ENCODE assay signal across 8 cellular contexts in the genomic region with DNA sequence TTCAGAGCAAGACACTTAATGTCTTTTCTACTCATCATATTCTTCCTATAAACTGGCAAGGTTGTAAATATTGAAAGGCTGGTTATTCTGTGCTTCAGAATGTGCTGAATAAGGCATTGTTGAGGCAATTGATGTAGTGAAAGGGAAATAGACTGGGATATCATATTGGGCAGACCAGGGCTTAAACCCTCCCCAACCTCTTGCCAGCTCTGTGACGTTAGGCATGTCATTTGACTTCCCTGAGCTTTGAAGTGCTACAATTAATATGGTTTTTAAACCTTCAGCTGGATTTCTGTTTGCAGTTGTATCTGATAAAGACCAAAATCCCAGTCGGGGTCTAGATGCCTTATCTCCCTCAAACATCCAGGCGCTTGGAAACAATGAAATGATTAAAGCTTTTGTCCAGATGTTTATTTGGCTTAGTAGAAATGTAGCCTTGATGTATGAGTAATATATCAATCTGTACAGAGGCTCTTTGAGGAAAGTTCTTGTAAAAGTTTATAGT.
DNase-seq lines count a peak whose midpoint lies in the region; ATAC-seq, FAIRE-seq and TF ChIP-seq lines count a peak whose summit lies in the region.

No MANE protein-coding gene starts in this region.

- H2BK5ac ChIP-seq in H1 (ENCODE audit: low read depth, low read length) = peak overlapping the region; percentile 4; the same call in 1 of the 2 replicates

- H3K9me3 ChIP-seq in H1 (ENCODE audit: insufficient read depth in 2 of 2, low read depth in 1 of 2, low read length in 1 of 2) (no peaks in the 10 kb centered on the region), smooth muscle cell (replicated peaks; ENCODE audit: low read depth) (no peaks in the 10 kb centered on the region)

- FAIRE-seq in H1 (lab: Jason Lieb, UNC) = no peak

- CTCF ChIA-PET in H1 (lab: Charles Lee; ENCODE audit: partially characterized antibody) (interaction anchor here (0.6 to 8.3 kb wide), 41 partner anchors 9 to 394 kb away, joined by 3 to 72 read pairs (median 6); no protein-coding TSS in a partner anchor), WTC11 (lab: Charles Lee) (interaction anchor here (0.5 to 3.3 kb wide), 10 partner anchors 16 to 180 kb away, joined by 3 to 38 read pairs (median 3); no protein-coding TSS in a partner anchor)

- H3K27me3 Mint-ChIP-seq in activated CD4-positive, alpha-beta T cell treated with anti-CD3 and anti-CD28 coated beads, Interleukin-2, amount 10 ng/mL, durations not matched to agents 24 days and 14 days = peaks cover 22% of the 10 kb centered on the region
- H3K27me3 Mint-ChIP-seq in WTC11 (ENCODE audit: low read depth) = no peaks in the 10 kb centered on the region

- 0 out of 4 replicates have a peak, but pooled peaks cover 0 to 12% of the 10 kb centered on the region in 2 experiments for H3K79me2 ChIP-seq in H1 (ENCODE audit: control insufficient read depth in 1 of 2, insufficient read depth in 2 of 2, low read length in 2 of 2)
- H3K79me2 ChIP-seq in smooth muscle cell (ENCODE audit: low read depth) = no peaks in the 10 kb centered on the region

- ATAC-seq in WTC11 (no peak), HG03378 (IDR thresholded peaks at IDR 0.05; ENCODE audit: unreplicated experiment) (no peak)

- peaks cover 6% of the 10 kb centered on the region for H3K4me1 Mint-ChIP-seq in activated CD4-positive, alpha-beta T cell treated with anti-CD3 and anti-CD28 coated beads, Interleukin-2, amount 10 ng/mL, durations not matched to agents 24 days and 14 days
- peaks cover 51% of the 10 kb centered on the region for H3K4me1 Mint-ChIP-seq in WTC11

- TF ChIP-seq CTCF in H1 (IDR thresholded peaks at IDR 0.05; ENCODE audit: control extremely low read depth in 1 of 3, insufficient read depth in 1 of 3, low read depth in 1 of 3, low read length in 3 of 3) (no peak), smooth muscle cell (IDR thresholded peaks at IDR 0.05; ENCODE audit: borderline replicate concordance, insufficient read depth, poor library complexity, severe bottlenecking) (no peak), WTC11 (IDR thresholded peaks at IDR 0.05) (no peak)

- peaks cover 24% of the 10 kb centered on the region for H3F3A ChIP-seq in smooth muscle cell (ENCODE audit: low read depth)

- no peak overlapping the region for H2BK120ac ChIP-seq in H1 (replicated peaks; ENCODE audit: low read depth, low read length)

- H2AFZ ChIP-seq in H1 (ENCODE audit: low read length) (no peak overlapping the region), smooth muscle cell (ENCODE audit: low read depth) (no peak overlapping the region)

- POLR2A ChIA-PET in H1 (lab: Charles Lee; ENCODE audit: partially characterized antibody) = interaction anchor here (0.7 to 1.1 kb wide), 3 partner anchors 71 to 117 kb away, joined by 3 read pairs; no protein-coding TSS in a partner anchor
- POLR2A ChIA-PET in WTC11 (lab: Charles Lee) = no interaction called here

- no peaks in the 10 kb centered on the region for H3K36me3 Mint-ChIP-seq in activated CD4-positive, alpha-beta T cell treated with anti-CD3 and anti-CD28 coated beads, Interleukin-2, amount 10 ng/mL, durations not matched to agents 24 days and 14 days (ENCODE audit: low read depth)
- peaks cover 17% of the 10 kb centered on the region for H3K36me3 Mint-ChIP-seq in WTC11

- H3K4me1 ChIP-seq in H1 (replicated peaks in 1 of 4; ENCODE audit: control insufficient read depth in 3 of 4, insufficient read depth in 4 of 4, low read length in 3 of 4) (peaks cover 8 to 26% (median 21%) of the 10 kb centered on the region in 4 experiments; a peak in 6 of 7 replicates), smooth muscle cell (ENCODE audit: low read depth) (peaks cover 28% of the 10 kb centered on the region)

- H3K23ac ChIP-seq in H1 (ENCODE audit: insufficient read length) = no peak overlapping the region

- no peak overlapping the region for H3K4me2 ChIP-seq in H1 (ENCODE audit: insufficient read depth in 1 of 2, low read depth in 2 of 2, low read length in 2 of 2)
- peak overlapping the region; percentile 22 for H3K4me2 ChIP-seq in smooth muscle cell

- H3K4me3 ChIP-seq in H1 (ENCODE audit: extremely low read depth in 1 of 4, insufficient read depth in 2 of 4, low read depth in 3 of 4, low read length in 4 of 4) (no peak overlapping the region), smooth muscle cell (no peak overlapping the region)

- no peak for TF ChIP-seq EP300 in H1 (IDR thresholded peaks at IDR 0.05; ENCODE audit: borderline replicate concordance in 1 of 2, low read depth in 2 of 2, low read length in 2 of 2)

- no peak overlapping the region for H3K27ac Mint-ChIP-seq in activated CD4-positive, alpha-beta T cell treated with anti-CD3 and anti-CD28 coated beads, Interleukin-2, amount 10 ng/mL, durations not matched to agents 24 days and 14 days
- H3K27ac Mint-ChIP-seq in WTC11 = no peak overlapping the region; the same call in 1 of the 2 replicates

- H3K27me3 ChIP-seq in H1 (replicated peaks in 1 of 4; ENCODE audit: control insufficient read depth in 3 of 4, extremely low read depth in 1 of 4, insufficient read depth in 3 of 4, low read length in 3 of 4) (no peaks in the 10 kb centered on the region), smooth muscle cell (ENCODE audit: low read depth) (no peaks in the 10 kb centered on the region)

- no peaks in the 10 kb centered on the region; the same call in 1 of the 2 replicates for H3K79me1 ChIP-seq in H1 (ENCODE audit: low read depth, low read length)

- H4K8ac ChIP-seq in H1 (ENCODE audit: extremely low read depth, insufficient read depth, low read length) = no peak overlapping the region

- H3K36me3 ChIP-seq in H1 (ENCODE audit: control insufficient read depth in 2 of 4, insufficient read depth in 4 of 4, low read length in 3 of 4) (peaks cover 6 to 20% (median 16%) of the 10 kb centered on the region in 4 experiments; a peak in 7 of 8 replicates), smooth muscle cell (ENCODE audit: low read depth) (no peaks in the 10 kb centered on the region)

- H2BK15ac ChIP-seq in H1 (ENCODE audit: low read length) = no peak overlapping the region

- H3K14ac ChIP-seq in H1 (ENCODE audit: insufficient read length) = no peak overlapping the region

- H3K23me2 ChIP-seq in H1 (ENCODE audit: low read depth, low read length) = no peaks in the 10 kb centered on the region; the same call in 1 of the 2 replicates

- no peak overlapping the region for H4K5ac ChIP-seq in H1 (ENCODE audit: insufficient read length, low read depth, low read length)

- no peak overlapping the region for H3K56ac ChIP-seq in H1 (replicated peaks; ENCODE audit: insufficient read length, low read depth, low read length)

- no peak overlapping the region for H3K9ac ChIP-seq in H1 (replicated peaks in 1 of 4; ENCODE audit: extremely low read depth in 1 of 4, low read depth in 3 of 4, low read length in 3 of 4)
- no peak overlapping the region for H3K9ac ChIP-seq in smooth muscle cell (ENCODE audit: low read depth)

- H2BK20ac ChIP-seq in H1 (ENCODE audit: low read length) = no peak overlapping the region

- H3K18ac ChIP-seq in H1 (ENCODE audit: extremely low read depth, low read length) = no peak overlapping the region

- no peak overlapping the region for H2AK5ac ChIP-seq in H1 (ENCODE audit: low read depth, low read length)

- H3K4me3 Mint-ChIP-seq in activated CD4-positive, alpha-beta T cell treated with anti-CD3 and anti-CD28 coated beads, Interleukin-2, amount 10 ng/mL, durations not matched to agents 24 days and 14 days = peak overlapping the region; percentile 59
- no peak overlapping the region for H3K4me3 Mint-ChIP-seq in WTC11

- H4K20me1 ChIP-seq in H1 (replicated peaks in 1 of 2; ENCODE audit: control insufficient read depth in 1 of 2, insufficient read depth in 2 of 2, low read length in 2 of 2) = no peaks in the 10 kb centered on the region
- no peaks in the 10 kb centered on the region for H4K20me1 ChIP-seq in smooth muscle cell (ENCODE audit: low read depth)

- no peak for DNase-seq in activated CD4-positive, alpha-beta T cell treated with anti-CD3 and anti-CD28 coated beads, Interleukin-2, amount 10 ng/mL, durations not matched to agents 24 days and 14 days
- no peak for DNase-seq in activated CD4-positive, alpha-beta T cell treated with anti-CD3 and anti-CD28 coated beads for 48 hours
- DNase-seq in NCI-H146 (lab: John Stamatoyannopoulos, UW) (peak; percentile 91), H1 (ENCODE audit: low read depth in 1 of 2, low spot score in 2 of 2) (no peak), smooth muscle cell (lab: John Stamatoyannopoulos, UW; ENCODE audit: unreplicated experiment) (no peak), HPDE6-E6E7 (ENCODE audit: extremely low spot score) (no peak), WTC11 (ENCODE audit: low spot score) (no peak)

- no peak overlapping the region for H2BK12ac ChIP-seq in H1 (ENCODE audit: low read depth, low read length)

- no peak for TF ChIP-seq RAD21 in H1 (IDR thresholded peaks at IDR 0.05 in 1 of 2, conservative IDR thresholded peaks at IDR 0.05 in 1 of 2; ENCODE audit: low read depth in 2 of 2, low read length in 2 of 2)

- intact Hi-C loops in activated CD4-positive, alpha-beta T cell treated with anti-CD3 and anti-CD28 coated beads, Interleukin-2, amount 10 ng/mL, durations not matched to agents 24 days and 14 days (cut with micrococcal nuclease) = loop anchor here (5.0 to 10.0 kb wide), 2 partner anchors 180 to 403 kb away; no protein-coding TSS in a partner anchor

- no peaks in the 10 kb centered on the region for H3K9me3 Mint-ChIP-seq in activated CD4-positive, alpha-beta T cell treated with anti-CD3 and anti-CD28 coated beads, Interleukin-2, amount 10 ng/mL, durations not matched to agents 24 days and 14 days
- H3K9me3 Mint-ChIP-seq in WTC11 = no peaks in the 10 kb centered on the region

- TF ChIP-seq POLR2A in H1 (IDR thresholded peaks at IDR 0.05; ENCODE audit: control extremely low read depth in 1 of 2, low read depth in 2 of 2, low read length in 2 of 2) = no peak

- H3K27ac ChIP-seq in H1 (ENCODE audit: low read depth, low read length) (no peak overlapping the region), smooth muscle cell (ENCODE audit: low read depth) (peak overlapping the region; percentile 77)

- WGBS in H1 (ENCODE audit: extremely low coverage in 1 of 2, insufficient coverage in 1 of 2, insufficient read length in 1 of 2, insufficient replicate concordance in 2 of 2, low coverage in 1 of 2, low lambda C conversion rate in 2 of 2, missing lambda C conversion rate in 1 of 2), 2 experiments = 72% methylated on average over 3 of the region's 3 CpGs; no CpG with 5 or more reads in 1 of the 2 experiments
- WGBS in smooth muscle cell (ENCODE audit: low lambda C conversion rate) = 9% methylated on average over 3 of the region's 3 CpGs

- no peak overlapping the region for H4K91ac ChIP-seq in H1 (replicated peaks; ENCODE audit: insufficient read length, low read length)

- no peak overlapping the region for H3K4ac ChIP-seq in H1 (replicated peaks; ENCODE audit: insufficient read length, low read depth, low read length)

TF ChIP-seq in H1, 55 proteins besides CTCF, POLR2A, EP300 and RAD21 (continues in another document):
- TF ChIP-seq BRCA1 (IDR thresholded peaks at IDR 0.05; ENCODE audit: low read depth, low read length) (no peak), FOSL1 (IDR thresholded peaks at IDR 0.05; ENCODE audit: insufficient read depth, low read depth, low read length) (no peak)
